Comparison of ENCODE assay signal across 5 cellular contexts in genomic region chr2:163914486-163914885, GRCh38.
DNase-seq lines count a peak whose midpoint lies in the region; ATAC-seq, FAIRE-seq and TF ChIP-seq lines count a peak whose summit lies in the region.
"Not testable (repeated sequence)": the region's sequence is repeated elsewhere in the genome, so short reads cannot be mapped to it uniquely, and the experiment has no call there.

No MANE protein-coding gene starts in this region.

- not testable (repeated sequence) for TF ChIP-seq EP300 in K562 (IDR thresholded peaks at IDR 0.05; ENCODE audit: low read length)

- not testable (repeated sequence) for H3K4me3 Mint-ChIP-seq in CD14-positive monocyte, GM23338, neural progenitor cell

- TF ChIP-seq CTCF in CD14-positive monocyte (IDR thresholded peaks at IDR 0.05); GM23338 (conservative IDR thresholded peaks at IDR 0.05; ENCODE audit: low read depth in 2 of 2); K562 (IDR thresholded peaks at IDR 0.05 in 2 of 3, conservative IDR thresholded peaks at IDR 0.05 in 1 of 3; ENCODE audit: insufficient read depth in 2 of 3, low read depth in 1 of 3, low read length in 3 of 3); kidney (IDR thresholded peaks at IDR 0.05; ENCODE audit: borderline replicate concordance, extremely low read depth, insufficient read depth); neural progenitor cell (IDR thresholded peaks at IDR 0.05): not testable (repeated sequence)

- H3K9me3 Mint-ChIP-seq in CD14-positive monocyte = peaks cover 2 to 18% (median 11%) of the 10 kb centered on the region in 7 donors
- H3K9me3 Mint-ChIP-seq in GM23338, neural progenitor cell: not testable (repeated sequence)

- CTCF ChIA-PET in K562 (lab: Yijun Ruan, JAX; ENCODE audit: low intra/inter-chr PET ratio) = interaction anchor here (0.6 kb wide), 1 partner anchor 126 kb away, joined by 3 read pairs; no protein-coding TSS in a partner anchor

- not testable (repeated sequence) for ATAC-seq in GM23338, K562

- TF ChIP-seq RAD21 in K562 (CRISPR knock-in tag; conservative IDR thresholded peaks at IDR 0.05 in 1 of 2, IDR thresholded peaks at IDR 0.05 in 1 of 2) = not testable (repeated sequence)

- not testable (repeated sequence) for H3K4me1 Mint-ChIP-seq in CD14-positive monocyte, GM23338, neural progenitor cell

- POLR2A ChIA-PET in K562 (lab: Yijun Ruan, JAX) = not testable (repeated sequence)

- H3K27ac Mint-ChIP-seq in CD14-positive monocyte, neural progenitor cell: not testable (repeated sequence)
- H3K27ac Mint-ChIP-seq in GM23338 = peak overlapping the region; percentile 75; the same call in 1 of the 2 replicates

- not testable (repeated sequence) for H3K27me3 Mint-ChIP-seq in CD14-positive monocyte (ENCODE audit: low read depth in 3 of 3); GM23338 (ENCODE audit: insufficient read depth, low read depth, poor library complexity); neural progenitor cell (ENCODE audit: insufficient read depth, low read depth)

- intact Hi-C loops in CD14-positive monocyte (cut with micrococcal nuclease); K562 (cut with micrococcal nuclease); kidney (cut with DNase I): not testable (repeated sequence)

- not testable (repeated sequence) for H3K27ac ChIP-seq in GM23338 (ENCODE audit: low read depth); K562 (ENCODE audit: extremely low read depth, low read depth, low read length); kidney (ENCODE audit: low read depth in 2 of 2, low read length in 2 of 2); neural progenitor cell

- H3F3A ChIP-seq in GM23338 (replicated peaks; ENCODE audit: low read depth); neural progenitor cell (ENCODE audit: low read depth): not testable (repeated sequence)

- H3K79me2 ChIP-seq in GM23338 (replicated peaks; ENCODE audit: insufficient read depth); K562 (ENCODE audit: control insufficient read depth, insufficient read depth, low read length); neural progenitor cell (ENCODE audit: low read depth): not testable (repeated sequence)

- not testable (repeated sequence) for H3K4me1 ChIP-seq in GM23338 (ENCODE audit: insufficient read depth); K562 (replicated peaks in 1 of 2; ENCODE audit: control insufficient read depth in 2 of 2, insufficient read depth in 2 of 2, low read length in 2 of 2); kidney (ENCODE audit: control insufficient read depth in 1 of 2, insufficient read depth in 1 of 2, low read depth in 1 of 2, low read length in 2 of 2); neural progenitor cell

- not testable (repeated sequence) for H3K4me3 ChIP-seq in GM23338; K562; kidney (ENCODE audit: low read length in 2 of 2); neural progenitor cell

- not testable (repeated sequence) for H3K36me3 ChIP-seq in GM23338 (ENCODE audit: insufficient read depth); K562 (ENCODE audit: control insufficient read depth, insufficient read depth, low read length); kidney (ENCODE audit: control insufficient read depth in 1 of 2, insufficient read depth in 2 of 2, low read length in 2 of 2); neural progenitor cell

- FAIRE-seq in K562 (lab: Jason Lieb, UNC); kidney (lab: Jason Lieb, UNC): not testable (repeated sequence)

- in situ Hi-C loops in K562 (cut with MboI) = not testable (repeated sequence)

- BruUV-seq in K562 (replicated peaks; lab: Mats Ljungman, UMichigan) = TSS peak; percentile 86

- not testable (repeated sequence) for TF ChIP-seq POLR2A in K562 (conservative IDR thresholded peaks at IDR 0.05)

- H3K9me1 ChIP-seq in K562 (ENCODE audit: control insufficient read depth, insufficient read depth, low read length) = not testable (repeated sequence)

- H3K4me2 ChIP-seq in GM23338; K562 (ENCODE audit: insufficient read depth, low read length); neural progenitor cell: not testable (repeated sequence)

- H3K9me2 ChIP-seq in GM23338 (ENCODE audit: insufficient read depth) = not testable (repeated sequence)

- H2AFZ ChIP-seq in GM23338; K562 (ENCODE audit: low read depth, low read length): not testable (repeated sequence)
- H2AFZ ChIP-seq in neural progenitor cell (replicated peaks) = peak overlapping the region; percentile 26

- H3K9ac ChIP-seq in K562 (ENCODE audit: insufficient read depth in 1 of 2, low read depth in 2 of 2, low read length in 2 of 2); kidney (ENCODE audit: low read length in 2 of 2); neural progenitor cell: not testable (repeated sequence)

- not testable (repeated sequence) for H4K20me1 ChIP-seq in GM23338 (replicated peaks; ENCODE audit: insufficient read depth); K562 (replicated peaks; ENCODE audit: control insufficient read depth, insufficient read depth, low read length); neural progenitor cell (ENCODE audit: low read depth)

- DNase-seq in CD14-positive monocyte (ENCODE audit: low spot score) (peak; percentile 27), kidney (peak; percentile 30)
- not testable (repeated sequence) for DNase-seq in GM23338 (ENCODE audit: low spot score); K562 (ENCODE audit: extremely low read depth in 1 of 4, low spot score in 3 of 4); neural progenitor cell (ENCODE audit: low spot score)

- H3K27me3 ChIP-seq in GM23338 (ENCODE audit: insufficient read depth); K562 (ENCODE audit: control insufficient read depth in 2 of 2, insufficient read depth in 2 of 2, low read length in 2 of 2); neural progenitor cell: not testable (repeated sequence)

- WGBS in K562 (ENCODE audit: insufficient coverage, low coverage, missing lambda C conversion rate) = 14% methylated on average over 19 of the region's 19 CpGs

- H3K36me3 Mint-ChIP-seq in CD14-positive monocyte; GM23338 (ENCODE audit: low read depth); neural progenitor cell: not testable (repeated sequence)

- not testable (repeated sequence) for H3K9me3 ChIP-seq in K562 (replicated peaks; ENCODE audit: control insufficient read depth, insufficient read depth, low read depth, low read length); kidney (ENCODE audit: control insufficient read depth in 1 of 2, low read length in 2 of 2); neural progenitor cell (ENCODE audit: low read depth)
